In the genomic region with DNA sequence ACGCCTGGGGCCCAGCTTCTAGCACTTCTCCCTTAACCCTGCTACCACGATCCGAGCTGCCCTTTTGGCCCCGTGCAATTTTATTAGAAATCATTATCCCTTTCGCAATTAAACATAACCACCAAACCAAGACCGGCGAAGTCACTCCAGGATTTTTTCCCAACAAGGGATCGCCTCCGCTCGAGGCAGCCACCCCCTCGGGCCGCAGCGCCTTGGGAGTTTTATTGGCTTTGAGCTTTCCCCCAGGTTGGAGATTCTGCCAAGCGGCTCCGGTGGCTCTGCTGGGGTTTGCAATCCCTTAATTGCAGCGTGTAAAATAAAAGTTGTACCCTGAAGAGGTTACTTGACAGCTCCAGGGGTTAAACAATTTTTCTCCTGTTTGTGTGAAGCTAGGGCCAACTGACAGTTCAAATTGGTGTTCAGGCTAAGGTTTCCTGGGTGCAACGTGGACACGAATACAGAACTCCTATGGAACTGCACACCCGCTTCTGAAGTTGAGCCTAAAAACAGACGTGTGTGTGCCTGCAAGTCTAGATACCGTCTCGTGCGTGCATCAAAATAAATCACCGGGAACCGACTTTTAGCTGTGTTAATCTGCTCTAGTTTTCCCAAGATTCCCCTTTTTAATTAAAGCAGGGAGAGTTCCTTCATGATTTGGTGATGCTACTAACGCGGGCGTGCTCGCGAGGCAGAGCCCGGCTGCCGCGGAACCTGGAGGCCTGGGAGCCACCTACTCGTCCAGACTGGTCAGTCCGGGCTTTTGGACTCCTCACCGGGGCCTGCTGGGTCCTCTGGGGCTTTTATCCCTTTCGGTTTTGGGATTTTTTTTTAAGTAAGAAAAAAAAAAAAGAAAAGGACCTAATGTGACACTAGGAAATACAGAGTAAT, we compare ENCODE assay signal across 10 cellular contexts. TPM values are rescaled to one million over a fixed set of nuclear protein-coding genes. Genes with fewer than 3 reads are reported as not detected.
DNase-seq lines count a peak whose midpoint lies in the region; ATAC-seq and TF ChIP-seq lines count a peak whose summit lies in the region.
"Had no signal": no experiment of that assay in that cellular context is flagged by ENCODE, and none has a peak within 500 bp of the region (broad histone marks: within the 10 kb centered on the region; RNA-seq: fewer than 3 reads in every experiment).

No MANE protein-coding gene starts in this region.

- H3K9me3 Mint-ChIP-seq in Caco-2 (ENCODE audit: unreplicated experiment) = no peaks in the 10 kb centered on the region
- H3K9me3 Mint-ChIP-seq in neural crest cell = no peaks in the 10 kb centered on the region

- H3K27me3 ChIP-seq in Caco-2 (replicated peaks; ENCODE audit: control insufficient read depth, insufficient read depth, low read length) (no peaks in the 10 kb centered on the region), MG63 (no peaks in the 10 kb centered on the region)

- no peak for DNase-seq in Caco-2
- DNase-seq in MG63 = no peak
- no peak for DNase-seq in epithelial cell of prostate (ENCODE audit: low read depth, low spot score)
- no peak for DNase-seq in neural crest cell (ENCODE audit: low read depth, low spot score)
- DNase-seq in stimulated activated CD4-positive, alpha-beta T cell treated with anti-CD3 and anti-CD28 coated beads, Interleukin-1b, Interleukin-23, amount 100 ng/mL, for 48 hours = no peak
- DNase-seq in NCI-H524 (lab: John Stamatoyannopoulos, UW) = no peak
- no peak for DNase-seq in NCI-H2107 (lab: John Stamatoyannopoulos, UW)
- no peak for DNase-seq in sciatic nerve (ENCODE audit: low spot score)
- DNase-seq: GF-D8, nucleus accumbens had no signal

- peak overlapping the region; percentile 97 for H3K27ac ChIP-seq in epithelial cell of prostate

- peaks cover 6% of the 10 kb centered on the region for H3K4me1 Mint-ChIP-seq in Caco-2 (ENCODE audit: low read depth, unreplicated experiment)
- peaks cover 54% of the 10 kb centered on the region for H3K4me1 Mint-ChIP-seq in neural crest cell

- peak overlapping the region; percentile 85 for H3K4me3 Mint-ChIP-seq in Caco-2 (ENCODE audit: unreplicated experiment)
- peak overlapping the region; percentile 91 for H3K4me3 Mint-ChIP-seq in neural crest cell

- no peak for TF ChIP-seq CTCF in Caco-2 (IDR thresholded peaks at IDR 0.05; ENCODE audit: insufficient read depth in 1 of 2, low read depth in 1 of 2, low read length in 1 of 2, severe bottlenecking in 1 of 2, unreplicated experiment in 1 of 2)
- no peak for TF ChIP-seq CTCF in neural crest cell (conservative IDR thresholded peaks at IDR 0.05)

- POLR2A ChIA-PET in Caco-2 (lab: Charles Lee) = interaction anchor here (3.4 kb wide), 1 partner anchor 12 kb away, joined by 14 read pairs; no protein-coding TSS in a partner anchor

- H3K36me3 ChIP-seq in Caco-2 (ENCODE audit: control insufficient read depth, insufficient read depth, low read length) = no peaks in the 10 kb centered on the region
- peaks cover 4% of the 10 kb centered on the region for H3K36me3 ChIP-seq in MG63

- no peak overlapping the region for H3K4me3 ChIP-seq in Caco-2 (ENCODE audit: low read depth, low read length)
- H3K4me3 ChIP-seq in MG63 = peak overlapping the region; percentile 77

- CTCF ChIA-PET in Caco-2 (lab: Charles Lee) = interaction anchor here (1.1 to 1.9 kb wide), 5 partner anchors 11 to 371 kb away, joined by 3 to 19 read pairs (median 4); no protein-coding TSS in a partner anchor

- no peak overlapping the region for H3K27ac Mint-ChIP-seq in Caco-2 (ENCODE audit: unreplicated experiment)
- no peak overlapping the region for H3K27ac Mint-ChIP-seq in neural crest cell (ENCODE audit: unreplicated experiment)

- no peak for ATAC-seq in sciatic nerve

- no peaks in the 10 kb centered on the region for H3K9me3 ChIP-seq in Caco-2
- no peaks in the 10 kb centered on the region for H3K9me3 ChIP-seq in MG63

- BruUV-seq in Caco-2 (replicated peaks; lab: Mats Ljungman, UMichigan) = no TSS peak

- intact Hi-C loops in Caco-2 (cut with micrococcal nuclease; ENCODE audit: unreplicated experiment) = no loop called here
- intact Hi-C loops in sciatic nerve (cut with DNase I) = loop anchor here (10.0 kb wide), 1 partner anchor 381 kb away; no protein-coding TSS in a partner anchor

- peaks cover 31% of the 10 kb centered on the region for H3K36me3 Mint-ChIP-seq in Caco-2 (ENCODE audit: insufficient read depth, unreplicated experiment)
- peaks cover 6% of the 10 kb centered on the region for H3K36me3 Mint-ChIP-seq in neural crest cell (ENCODE audit: low read depth)

- H3K4me1 ChIP-seq in Caco-2 = no peaks in the 10 kb centered on the region

- H3K27me3 Mint-ChIP-seq in Caco-2 (ENCODE audit: insufficient read depth, unreplicated experiment) (no peaks in the 10 kb centered on the region), neural crest cell (ENCODE audit: low read depth) (peaks cover 95% of the 10 kb centered on the region)

RNA-seq across cellular contexts. Expression of a gene that starts 1.0 kb away (rescaled TPM):
- total RNA-seq in Caco-2 (2022) = 6.3 and 8.7 TPM in 2 replicates
- 9.5 and 14.8 TPM in 2 replicates for total RNA-seq in MG63 (2014; rRNA removed; shearing (Covaris generic); ENCODE audit: low replicate concordance)
- total RNA-seq in neural crest cell = 8.2 and 9.6 TPM in 2 replicates
- 1.6 TPM for total RNA-seq in sciatic nerve
